Comparison of ENCODE assay signal across 1 cellular context in genomic region chr1:170074250-170075157, GRCh38.
TF ChIP-seq lines count a peak whose summit lies in the region.

KIFAP3 (minus strand) TSS chr1:170074695; CDS start chr1:170074467, 228 bp downstream.

TF ChIP-seq in K562, 482 proteins besides CTCF, POLR2A, EP300 and RAD21 (continued from another document and continues in another):
- TF ChIP-seq ZBTB33 (CRISPR knock-in tag; IDR thresholded peaks at IDR 0.05) (no peak), ETV5 (CRISPR knock-in tag; IDR thresholded peaks at IDR 0.05; ENCODE audit: low read depth) (no peak; the same call in 1 of the 2 replicates), JUN (IDR thresholded peaks at IDR 0.05; ENCODE audit: borderline replicate concordance, low read depth, low read length) (peak; percentile 7; the same call in 1 of the 2 replicates), JUN (CRISPR knock-in tag; IDR thresholded peaks at IDR 0.05; ENCODE audit: borderline replicate concordance) (no peak), ZKSCAN3 (CRISPR knock-in tag; IDR thresholded peaks at IDR 0.05) (no peak), HSF4 (CRISPR knock-in tag; IDR thresholded peaks at IDR 0.05; ENCODE audit: borderline replicate concordance) (no peak), MIER1 (IDR thresholded peaks at IDR 0.05; ENCODE audit: low read depth) (no peak), CREM (IDR thresholded peaks at IDR 0.05; ENCODE audit: low read depth) (peak; percentile 88), FOXA3 (CRISPR knock-in tag; conservative IDR thresholded peaks at IDR 0.05 in 1 of 2, IDR thresholded peaks at IDR 0.05 in 1 of 2) (peak in 1 of 2 experiments; percentile 25; a peak in 2 of 4 replicates), ZHX1 (conservative IDR thresholded peaks at IDR 0.05; ENCODE audit: low read length) (no peak), PBX2 (CRISPR knock-in tag; IDR thresholded peaks at IDR 0.05; ENCODE audit: low read depth) (no peak), PBX2 (tag; conservative IDR thresholded peaks at IDR 0.05; ENCODE audit: low read depth) (peak; percentile 69), FOXK1 (CRISPR knock-in tag; IDR thresholded peaks at IDR 0.05; ENCODE audit: borderline replicate concordance) (peak; percentile 11; the same call in 1 of the 2 replicates), POLR2G (IDR thresholded peaks at IDR 0.05; ENCODE audit: low read depth, low read length) (peak; percentile 78), ATF1 (CRISPR knock-in tag; IDR thresholded peaks at IDR 0.05) (no peak), ATF1 (tag; IDR thresholded peaks at IDR 0.05) (peak; percentile 82), TEAD1 (CRISPR knock-in tag; IDR thresholded peaks at IDR 0.05) (no peak), TAF9B (IDR thresholded peaks at IDR 0.05; ENCODE audit: partially characterized antibody) (no peak), KAT2B (IDR thresholded peaks at IDR 0.05; ENCODE audit: low read depth, low read length) (peak; percentile 65), NRF1 (conservative IDR thresholded peaks at IDR 0.05 in 1 of 2, IDR thresholded peaks at IDR 0.05 in 1 of 2) (peak; percentile 99 to 100), ZKSCAN1 (IDR thresholded peaks at IDR 0.05; ENCODE audit: low read depth, low read length) (0 out of 2 replicates have a peak, but pooled peaks have one; percentile 43), MCM2 (IDR thresholded peaks at IDR 0.05; ENCODE audit: low read depth) (no peak), FOXK2 (conservative IDR thresholded peaks at IDR 0.05 in 1 of 2, IDR thresholded peaks at IDR 0.05 in 1 of 2; ENCODE audit: low read depth in 2 of 2) (peak; percentile 52 to 75; a peak in 3 of 4 replicates), SFPQ (IDR thresholded peaks at IDR 0.05; ENCODE audit: low read depth, low read length) (no peak), GABPB1 (CRISPR knock-in tag; IDR thresholded peaks at IDR 0.05) (no peak), CC2D1A (IDR thresholded peaks at IDR 0.05) (peak; percentile 85), ZNF57 (CRISPR knock-in tag; IDR thresholded peaks at IDR 0.05) (no peak), XRCC4 (IDR thresholded peaks at IDR 0.05; ENCODE audit: extremely low read depth, insufficient read depth, insufficient read length) (no peak), KDM5B (IDR thresholded peaks at IDR 0.05; ENCODE audit: insufficient replicate concordance, low read depth, low read length) (peak; percentile 54), ZNF253 (CRISPR knock-in tag; conservative IDR thresholded peaks at IDR 0.05) (no peak), ZBTB43 (CRISPR knock-in tag; IDR thresholded peaks at IDR 0.05) (no peak), ZNF764 (CRISPR knock-in tag; IDR thresholded peaks at IDR 0.05; ENCODE audit: low read depth) (no peak), ZC3H8 (IDR thresholded peaks at IDR 0.05) (no peak), CLOCK (CRISPR knock-in tag; IDR thresholded peaks at IDR 0.05; ENCODE audit: borderline replicate concordance) (no peak), MNT (conservative IDR thresholded peaks at IDR 0.05) (peak in 1 of 2 experiments; percentile 69; a peak in 2 of 4 replicates), MYC (IDR thresholded peaks at IDR 0.05; ENCODE audit: low read depth, low read length) (0 out of 2 replicates have a peak, but pooled peaks have one; percentile 29), MYC (CRISPR knock-in tag; IDR thresholded peaks at IDR 0.05; ENCODE audit: borderline replicate concordance, low read depth) (no peak), ZNF785 (CRISPR knock-in tag; IDR thresholded peaks at IDR 0.05) (no peak), KAT8 (IDR thresholded peaks at IDR 0.05; ENCODE audit: low read depth) (no peak), ZFP91 (CRISPR knock-in tag; IDR thresholded peaks at IDR 0.05) (0 out of 2 replicates have a peak, but pooled peaks have one; percentile 57), RBM14 (IDR thresholded peaks at IDR 0.05; ENCODE audit: borderline replicate concordance, insufficient read depth, low read depth, low read length) (no peak)
